13 cellular contexts compared by ENCODE assay signal in the genomic region with DNA sequence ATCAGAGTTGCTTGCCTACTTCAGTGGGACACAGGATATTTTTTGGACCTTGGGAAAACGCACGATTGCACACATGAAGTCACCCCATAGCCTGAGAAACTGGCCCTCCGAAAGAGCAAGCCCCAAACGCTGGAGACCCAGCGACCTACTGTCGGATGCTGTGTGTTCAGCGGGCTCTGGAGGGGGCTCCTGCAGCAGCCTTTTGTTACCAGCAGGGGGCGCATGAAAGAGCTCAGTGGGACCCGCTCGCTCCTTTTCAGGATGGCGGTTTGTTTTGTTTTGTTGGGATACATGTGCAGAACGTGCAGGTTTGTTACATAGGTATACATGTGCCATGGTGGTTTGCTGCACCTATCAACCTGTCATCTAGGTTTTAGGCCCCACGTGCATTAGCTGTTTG. TPM values are rescaled to one million over a fixed set of nuclear protein-coding genes. Genes with fewer than 3 reads are reported as not detected.
A peak's percentile ranks its signal among the peaks of the same experiment; 100 is the strongest.
DNase-seq lines count a peak whose midpoint lies in the region; ATAC-seq, FAIRE-seq and TF ChIP-seq lines count a peak whose summit lies in the region.
"Had no signal": no experiment of that assay in that cellular context is flagged by ENCODE, and none has a peak within 500 bp of the region (broad histone marks: within the 10 kb centered on the region; RNA-seq: fewer than 3 reads in every experiment).

No MANE protein-coding gene starts in this region.

- H3K4me3 ChIP-seq in cardiac muscle cell (no peak overlapping the region), MM.1S (ENCODE audit: low read length) (no peak overlapping the region), endothelial cell of umbilical vein (replicated peaks in 1 of 3; ENCODE audit: insufficient read depth in 1 of 3, low read depth in 1 of 3, low read length in 3 of 3) (no peak overlapping the region), spleen (no peak overlapping the region), GM23248 (no peak overlapping the region)
- H3K4me3 ChIP-seq: HAP-1 had no signal

- H3K4me2 ChIP-seq in MM.1S (ENCODE audit: low read depth, low read length) (no peak overlapping the region), endothelial cell of umbilical vein (ENCODE audit: insufficient read depth, low read length) (no peak overlapping the region), GM23248 (ENCODE audit: unreplicated experiment) (no peak overlapping the region)

- DNase-seq in cardiac muscle cell (ENCODE audit: low read depth in 1 of 2, low spot score in 1 of 2) (no peak), Right ventricle myocardium inferior (ENCODE audit: missing footprints) (no peak), MM.1S (no peak), endothelial cell of umbilical vein (ENCODE audit: low read depth, low spot score) (no peak), spleen (no peak), EL (no peak), GM23248 (no peak)
- DNase-seq: activated B cell treated with CpG ODN at 0.5 μM for 24 hours; effector CD4-positive, alpha-beta T cell had no signal

- no peak overlapping the region for H3K9ac ChIP-seq in MM.1S (ENCODE audit: low read length)
- no peak overlapping the region for H3K9ac ChIP-seq in endothelial cell of umbilical vein (replicated peaks; ENCODE audit: extremely low read depth, insufficient read depth, low read length)
- no peak overlapping the region for H3K9ac ChIP-seq in GM23248

- BruUV-seq in endothelial cell of umbilical vein (replicated peaks; lab: Mats Ljungman, UMichigan): no TSS peak

- H3F3A ChIP-seq in MM.1S (ENCODE audit: insufficient read depth, low read length) (peaks cover 6% of the 10 kb centered on the region), GM23248 (ENCODE audit: insufficient read depth) (no peaks in the 10 kb centered on the region)

- TF ChIP-seq CTCF in cardiac muscle cell (IDR thresholded peaks at IDR 0.05; ENCODE audit: low read depth, low read length) (peak; percentile 32), MM.1S (IDR thresholded peaks at IDR 0.05; ENCODE audit: low read length) (peak; percentile 38), endothelial cell of umbilical vein (IDR thresholded peaks at IDR 0.05; ENCODE audit: extremely low read depth in 1 of 2, insufficient read depth in 1 of 2, low read depth in 1 of 2, low read length in 2 of 2) (peak; percentile 17 to 54), spleen (IDR thresholded peaks at IDR 0.05 in 8 of 11, conservative IDR thresholded peaks at IDR 0.05 in 3 of 11) (peak in 6 of 11 experiments; percentile 20 to 50 (median 28))

- no peak overlapping the region for H2AFZ ChIP-seq in MM.1S (ENCODE audit: low read length)
- H2AFZ ChIP-seq in endothelial cell of umbilical vein (ENCODE audit: low read depth, low read length): no peak overlapping the region
- H2AFZ ChIP-seq in GM23248: no peak overlapping the region

- no peak for FAIRE-seq in endothelial cell of umbilical vein (lab: Jason Lieb, UNC)

- H3K9me1 ChIP-seq in endothelial cell of umbilical vein (replicated peaks; ENCODE audit: control insufficient read depth, extremely low read depth, insufficient read depth, low read length): no peaks in the 10 kb centered on the region

- H3K4me1 ChIP-seq in cardiac muscle cell (ENCODE audit: low read depth) (peaks cover 10% of the 10 kb centered on the region), MM.1S (ENCODE audit: low read length) (peaks cover 7% of the 10 kb centered on the region), endothelial cell of umbilical vein (ENCODE audit: control insufficient read depth, extremely low read depth, insufficient read depth, low read length) (no peaks in the 10 kb centered on the region), spleen (peaks cover 0 to 7% (median 0%) of the 10 kb centered on the region in 6 donors), GM23248 (ENCODE audit: insufficient read depth) (no peaks in the 10 kb centered on the region)
- H3K4me1 ChIP-seq: HAP-1 had no signal

- dilution Hi-C loops in endothelial cell of umbilical vein (cut with MboI; ENCODE audit: extremely low pct_ligation_motif_present, low sequenced_read_pairs): no loop called here

- H3K27ac ChIP-seq in cardiac muscle cell: no peak overlapping the region
- H3K27ac ChIP-seq in MM.1S (ENCODE audit: low read length): no peak overlapping the region
- no peak overlapping the region for H3K27ac ChIP-seq in endothelial cell of umbilical vein (ENCODE audit: insufficient read depth, low read depth, low read length)
- H3K27ac ChIP-seq in spleen: no peak overlapping the region
- no peak overlapping the region for H3K27ac ChIP-seq in GM23248
- H3K27ac ChIP-seq: HL-60 had no signal

- CTCF ChIA-PET in endothelial cell of umbilical vein (lab: Charles Lee): interaction anchor here (0.7 to 6.4 kb wide), 12 partner anchors 8 to 1353 kb away, joined by 3 to 63 read pairs (median 6); no protein-coding TSS in a partner anchor

- in situ Hi-C loops in GM23248 (cut with MboI): loop anchor here (10.0 to 25.0 kb wide), 2 partner anchors 704 to 1334 kb away; no protein-coding TSS in a partner anchor

- H3K79me2 ChIP-seq in MM.1S (ENCODE audit: low read length): no peaks in the 10 kb centered on the region
- no peaks in the 10 kb centered on the region for H3K79me2 ChIP-seq in endothelial cell of umbilical vein (ENCODE audit: control insufficient read depth, insufficient read depth, low read length)
- no peaks in the 10 kb centered on the region for H3K79me2 ChIP-seq in GM23248 (ENCODE audit: insufficient read depth)

- H3K27me3 ChIP-seq in cardiac muscle cell (no peaks in the 10 kb centered on the region), MM.1S (replicated peaks; ENCODE audit: insufficient read depth, low read length) (no peaks in the 10 kb centered on the region), endothelial cell of umbilical vein (ENCODE audit: control insufficient read depth in 2 of 2, insufficient read depth in 2 of 2, low read length in 2 of 2) (no peaks in the 10 kb centered on the region), spleen (replicated peaks in 1 of 7) (no peaks in the 10 kb centered on the region), GM23248 (replicated peaks; ENCODE audit: insufficient read depth) (no peaks in the 10 kb centered on the region)

- H3K36me3 ChIP-seq in cardiac muscle cell: no peaks in the 10 kb centered on the region
- H3K36me3 ChIP-seq in MM.1S (replicated peaks; ENCODE audit: insufficient read depth, low read length): no peaks in the 10 kb centered on the region
- H3K36me3 ChIP-seq in endothelial cell of umbilical vein (ENCODE audit: control insufficient read depth in 2 of 2, extremely low read depth in 1 of 2, insufficient read depth in 2 of 2, low read length in 2 of 2): no peaks in the 10 kb centered on the region
- H3K36me3 ChIP-seq in spleen: peaks cover 0 to 39% (median 5%) of the 10 kb centered on the region in 6 donors
- H3K36me3 ChIP-seq in GM23248 (ENCODE audit: low read depth): no peaks in the 10 kb centered on the region
- H3K36me3 ChIP-seq: HAP-1 had no signal

- TF ChIP-seq POLR2A in endothelial cell of umbilical vein (IDR thresholded peaks at IDR 0.05; ENCODE audit: low read depth, low read length) (no peak), spleen (IDR thresholded peaks at IDR 0.05) (no peak)

- H4K20me1 ChIP-seq in MM.1S (ENCODE audit: insufficient read depth, low read length) (no peaks in the 10 kb centered on the region), endothelial cell of umbilical vein (replicated peaks; ENCODE audit: control insufficient read depth, extremely low read depth, insufficient read depth, low read length) (no peaks in the 10 kb centered on the region), GM23248 (ENCODE audit: insufficient read depth) (no peaks in the 10 kb centered on the region)

- H3K9me2 ChIP-seq in MM.1S (replicated peaks; ENCODE audit: insufficient read depth, low read length) (no peaks in the 10 kb centered on the region), GM23248 (ENCODE audit: insufficient read depth) (no peaks in the 10 kb centered on the region)

- H3K9me3 ChIP-seq in cardiac muscle cell (ENCODE audit: low read depth) (no peaks in the 10 kb centered on the region), MM.1S (replicated peaks; ENCODE audit: insufficient read depth, low read length) (no peaks in the 10 kb centered on the region), endothelial cell of umbilical vein (replicated peaks; ENCODE audit: control insufficient read depth, insufficient read depth, low read length) (no peaks in the 10 kb centered on the region), spleen (no peaks in the 10 kb centered on the region), GM23248 (ENCODE audit: low read depth) (no peaks in the 10 kb centered on the region)
- H3K9me3 ChIP-seq: HAP-1 had no signal

- POLR2A ChIA-PET in endothelial cell of umbilical vein (lab: Charles Lee): no interaction called here

- intact Hi-C loops in Right ventricle myocardium inferior (cut with DNase I) (no loop called here), endothelial cell of umbilical vein (cut with micrococcal nuclease) (no loop called here), spleen (cut with DNase I; ENCODE audit: low total_unique reads) (no loop called here)

- ATAC-seq in Right ventricle myocardium inferior (no peak), GM19463 (IDR thresholded peaks at IDR 0.05; ENCODE audit: unreplicated experiment) (no peak)
- ATAC-seq: natural killer cell treated with Interleukin-12 subunit alpha and Interleukin-12 subunit beta and Interleukin-15 and Interleukin-18, amount 100 ng/mL, for 72 hours had no signal

- 84 to 92% (median 90%) methylated on average over 13 of the region's 13 CpGs for WGBS in spleen, 5 donors
- 87% methylated on average over 12 to 13 of the region's 13 CpGs for WGBS in GM23248 (ENCODE audit: low coverage in 1 of 2, low lambda C conversion rate in 2 of 2, missing lambda C conversion rate in 2 of 2), 2 experiments

TF ChIP-seq in endothelial cell of umbilical vein, 7 proteins besides CTCF, POLR2A, EP300 and RAD21 (continues in another document):
- no peak for TF ChIP-seq GATA2 (IDR thresholded peaks at IDR 0.05; ENCODE audit: insufficient read depth, insufficient read length, low read depth, low read length)

RNA-seq across cellular contexts. Expression of gene MYH3, which starts 28.4 kb away (rescaled TPM):
- 1.3 and 3.1 TPM in 2 replicates for total RNA-seq in cardiac muscle cell
- 0.72 and 1.7 TPM in 2 replicates for polyA plus RNA-seq in cardiac muscle cell
- total RNA-seq in Right ventricle myocardium inferior: 0.43 TPM
- 0.73 and 0.78 TPM in 2 replicates for total RNA-seq in endothelial cell of umbilical vein
- polyA plus RNA-seq in endothelial cell of umbilical vein: 0.08 and 0.65 TPM in 2 replicates
- 0.14 and 0.21 TPM in 2 replicates for polyA plus RNA-seq in endothelial cell of umbilical vein (2011; cell fraction: cytosol; rRNA removed)
- polyA plus RNA-seq in endothelial cell of umbilical vein (2011; cell fraction: nucleus; rRNA removed): 2.2 and 2.7 TPM in 2 replicates
- polyA plus RNA-seq in endothelial cell of umbilical vein (2012): 0.41 and 0.44 TPM in 2 replicates
- 0.13 and 0.78 TPM in 2 replicates for polyA minus RNA-seq in endothelial cell of umbilical vein
- polyA minus RNA-seq in endothelial cell of umbilical vein (2011; cell fraction: cytosol; rRNA and poly(A)+ RNA removed): not detected
- 0.43 and 0.63 TPM in 2 replicates for polyA minus RNA-seq in endothelial cell of umbilical vein (2011; cell fraction: nucleus; rRNA and poly(A)+ RNA removed)
- 1 to 10 TPM; 2.2 to 6.0 (median 3.1) TPM for total RNA-seq in spleen
- polyA plus RNA-seq in spleen: 1 to 10 TPM; 4.9 to 9.0 (median 8.0) TPM
- 1.1 and 3.1 TPM in 2 replicates for total RNA-seq in GM23248 (2014; rRNA removed; shearing (Covaris generic))
- 0.26 TPM in 1 of 2 replicates, not detected in the other for polyA plus RNA-seq in GM23248 (2016; fragmentation: Nextera tagmentation; extraction: Ambion mirVana)
